Comparison of ENCODE assay signal across 8 cellular contexts in the genomic region with DNA sequence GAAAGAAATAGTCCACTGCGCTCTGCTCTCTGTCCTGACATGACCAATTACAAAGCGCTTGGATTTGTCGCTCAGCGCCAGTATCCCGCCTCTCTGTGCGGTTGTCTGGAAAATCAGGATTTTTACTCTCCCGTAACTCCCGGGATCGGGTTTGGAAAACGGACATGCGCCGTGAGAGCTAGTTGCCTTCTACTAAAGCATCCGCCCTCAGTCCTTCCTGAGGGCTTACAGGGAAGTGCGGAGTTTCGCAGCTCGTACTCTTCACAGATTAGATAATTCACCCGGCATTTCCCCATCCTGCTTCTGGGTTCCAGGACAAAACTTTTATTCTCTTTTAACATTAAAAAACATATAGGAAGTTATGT. TPM values are rescaled to one million over a fixed set of nuclear protein-coding genes. Genes with fewer than 3 reads are reported as not detected.
A peak's percentile ranks its signal among the peaks of the same experiment; 100 is the strongest.
DNase-seq lines count a peak whose midpoint lies in the region; ATAC-seq, FAIRE-seq and TF ChIP-seq lines count a peak whose summit lies in the region.

No MANE protein-coding gene starts in this region.

- no peak overlapping the region for H3K4me3 ChIP-seq in KMS-11 (IDR thresholded peaks at IDR 0.05; ENCODE audit: insufficient read depth, low read depth, low read length)
- peak overlapping the region; percentile 86 for H3K4me3 ChIP-seq in fibroblast of mammary gland (ENCODE audit: control insufficient read depth, low read depth, low read length)
- peak overlapping the region; percentile 99 for H3K4me3 ChIP-seq in naive thymus-derived CD4-positive, alpha-beta T cell (ENCODE audit: low read length)

- intact Hi-C loops in activated T-helper 1 cell treated with anti-CD3 and anti-CD28 coated beads, Interleukin-12 subunit alpha, Interleukin-12 subunit beta, Interleukin-2, Interleukin-4 antibody, amounts not matched to agents 30 ng/mL and 10 ng/mL and 1 ng/mL, durations not matched to agents 14 hours and 24 hours and 36 hours (cut with micrococcal nuclease), result loop anchor here (1.0 to 5.0 kb wide), 7 partner anchors 68 to 1458 kb away; a partner anchor contains a TSS
- intact Hi-C loops in naive thymus-derived CD4-positive, alpha-beta T cell (cut with micrococcal nuclease), result loop anchor here (1.0 to 5.0 kb wide), 8 partner anchors 13 to 1458 kb away; no protein-coding TSS in a partner anchor

- H4K20me1 ChIP-seq in KMS-11 (ENCODE audit: insufficient read depth), result no peaks in the 10 kb centered on the region

- CTCF ChIA-PET in naive thymus-derived CD4-positive, alpha-beta T cell (lab: Charles Lee), result interaction anchor here (1.2 to 2.3 kb wide), 2 partner anchors 8 to 9 kb away, joined by 3 to 7 read pairs; no protein-coding TSS in a partner anchor

- peak overlapping the region; percentile 94 for H3K4me3 Mint-ChIP-seq in activated T-helper 1 cell treated with anti-CD3 and anti-CD28 coated beads, Interleukin-12 subunit alpha, Interleukin-12 subunit beta, Interleukin-2, Interleukin-4 antibody, amounts not matched to agents 30 ng/mL and 10 ng/mL and 1 ng/mL, durations not matched to agents 14 hours and 24 hours and 36 hours
- peak overlapping the region; percentile 89 to 99 (median 96) for H3K4me3 Mint-ChIP-seq in naive thymus-derived CD4-positive, alpha-beta T cell
- H3K4me3 Mint-ChIP-seq in stimulated activated memory B cell treated with anti-CD40 and anti-IgM and Interleukin-4, amounts not matched to agents 10 μg/mL and 1 μg/mL and 100 μg/mL, for 72 hours, result peak overlapping the region; percentile 87

- no peaks in the 10 kb centered on the region for H3K27me3 Mint-ChIP-seq in activated T-helper 1 cell treated with anti-CD3 and anti-CD28 coated beads, Interleukin-12 subunit alpha, Interleukin-12 subunit beta, Interleukin-2, Interleukin-4 antibody, amounts not matched to agents 30 ng/mL and 10 ng/mL and 1 ng/mL, durations not matched to agents 14 hours and 24 hours and 36 hours (ENCODE audit: insufficient read depth)
- H3K27me3 Mint-ChIP-seq in naive thymus-derived CD4-positive, alpha-beta T cell, result no peaks in the 10 kb centered on the region
- H3K27me3 Mint-ChIP-seq in stimulated activated memory B cell treated with anti-CD40 and anti-IgM and Interleukin-4, amounts not matched to agents 10 μg/mL and 1 μg/mL and 100 μg/mL, for 72 hours, result no peaks in the 10 kb centered on the region

- DNase-seq in DMS53 treated with DMSO at 0.1 percent for 48 hours (lab: John Stamatoyannopoulos, UW; ENCODE audit: unreplicated experiment) (peak; percentile 97), RCC 7860 (ENCODE audit: low spot score) (peak; percentile 92), fibroblast of mammary gland (ENCODE audit: low read depth) (peak; percentile 99)
- peak; percentile 73 for DNase-seq in activated T-helper 1 cell treated with anti-CD3 and anti-CD28 coated beads, Interleukin-12 subunit alpha, Interleukin-12 subunit beta, Interleukin-2, Interleukin-4 antibody, amounts not matched to agents 30 ng/mL and 10 ng/mL and 1 ng/mL, durations not matched to agents 14 hours and 24 hours and 36 hours (ENCODE audit: low spot score)
- DNase-seq in naive thymus-derived CD4-positive, alpha-beta T cell, result peak; percentile 37 to 84 (median 79)

- H3K4me2 ChIP-seq in KMS-11, result peak overlapping the region; percentile 31; the same call in 1 of the 2 replicates

- no peaks in the 10 kb centered on the region for H3K9me3 ChIP-seq in naive thymus-derived CD4-positive, alpha-beta T cell (ENCODE audit: control insufficient read depth in 2 of 3, low read length in 3 of 3)

- H3K79me2 ChIP-seq in KMS-11 (ENCODE audit: insufficient read depth, low read depth), result peaks cover 14% of the 10 kb centered on the region; the same call in 1 of the 2 replicates

- no peaks in the 10 kb centered on the region for H3K27me3 ChIP-seq in KMS-11 (ENCODE audit: insufficient read depth, low read depth)
- H3K27me3 ChIP-seq in naive thymus-derived CD4-positive, alpha-beta T cell (ENCODE audit: control insufficient read depth in 2 of 2, insufficient read depth in 2 of 2, low read length in 2 of 2), result no peaks in the 10 kb centered on the region

- no peaks in the 10 kb centered on the region for H3K36me3 ChIP-seq in KMS-11 (ENCODE audit: insufficient read depth)
- H3K36me3 ChIP-seq in naive thymus-derived CD4-positive, alpha-beta T cell (ENCODE audit: control insufficient read depth in 2 of 3, insufficient read depth in 3 of 3, low read length in 3 of 3), result no peaks in the 10 kb centered on the region

- peak; percentile 75 for FAIRE-seq in RCC 7860 (lab: Jason Lieb, UNC)

- peaks cover 13% of the 10 kb centered on the region for H3K4me1 ChIP-seq in KMS-11 (ENCODE audit: low read depth, poor library complexity, severe bottlenecking)
- peaks cover 0 to 4% of the 10 kb centered on the region in 2 donors for H3K4me1 ChIP-seq in naive thymus-derived CD4-positive, alpha-beta T cell (ENCODE audit: control insufficient read depth in 2 of 2, insufficient read depth in 2 of 2, low read length in 2 of 2)

- no peaks in the 10 kb centered on the region for H3K9me3 Mint-ChIP-seq in activated T-helper 1 cell treated with anti-CD3 and anti-CD28 coated beads, Interleukin-12 subunit alpha, Interleukin-12 subunit beta, Interleukin-2, Interleukin-4 antibody, amounts not matched to agents 30 ng/mL and 10 ng/mL and 1 ng/mL, durations not matched to agents 14 hours and 24 hours and 36 hours
- no peaks in the 10 kb centered on the region for H3K9me3 Mint-ChIP-seq in naive thymus-derived CD4-positive, alpha-beta T cell
- no peaks in the 10 kb centered on the region for H3K9me3 Mint-ChIP-seq in stimulated activated memory B cell treated with anti-CD40 and anti-IgM and Interleukin-4, amounts not matched to agents 10 μg/mL and 1 μg/mL and 100 μg/mL, for 72 hours

- H3K4me1 Mint-ChIP-seq in activated T-helper 1 cell treated with anti-CD3 and anti-CD28 coated beads, Interleukin-12 subunit alpha, Interleukin-12 subunit beta, Interleukin-2, Interleukin-4 antibody, amounts not matched to agents 30 ng/mL and 10 ng/mL and 1 ng/mL, durations not matched to agents 14 hours and 24 hours and 36 hours (ENCODE audit: low read depth), result peaks cover 30% of the 10 kb centered on the region
- H3K4me1 Mint-ChIP-seq in naive thymus-derived CD4-positive, alpha-beta T cell, result peaks cover 31 to 64% (median 51%) of the 10 kb centered on the region in 7 donors
- peaks cover 40% of the 10 kb centered on the region for H3K4me1 Mint-ChIP-seq in stimulated activated memory B cell treated with anti-CD40 and anti-IgM and Interleukin-4, amounts not matched to agents 10 μg/mL and 1 μg/mL and 100 μg/mL, for 72 hours

- peak overlapping the region; percentile 97 for H3K27ac Mint-ChIP-seq in activated T-helper 1 cell treated with anti-CD3 and anti-CD28 coated beads, Interleukin-12 subunit alpha, Interleukin-12 subunit beta, Interleukin-2, Interleukin-4 antibody, amounts not matched to agents 30 ng/mL and 10 ng/mL and 1 ng/mL, durations not matched to agents 14 hours and 24 hours and 36 hours
- H3K27ac Mint-ChIP-seq in naive thymus-derived CD4-positive, alpha-beta T cell, result peak overlapping the region; percentile 90 to 99 (median 97)
- H3K27ac Mint-ChIP-seq in stimulated activated memory B cell treated with anti-CD40 and anti-IgM and Interleukin-4, amounts not matched to agents 10 μg/mL and 1 μg/mL and 100 μg/mL, for 72 hours, result peak overlapping the region; percentile 97

- H3K9ac ChIP-seq in KMS-11, result peak overlapping the region; percentile 94

- POLR2A ChIA-PET in naive thymus-derived CD4-positive, alpha-beta T cell (lab: Charles Lee), result interaction anchor here (0.7 to 1.7 kb wide), 9 partner anchors 9 to 400 kb away, joined by 3 to 9 read pairs (median 4); a partner anchor contains a TSS

- no peaks in the 10 kb centered on the region for H3K36me3 Mint-ChIP-seq in activated T-helper 1 cell treated with anti-CD3 and anti-CD28 coated beads, Interleukin-12 subunit alpha, Interleukin-12 subunit beta, Interleukin-2, Interleukin-4 antibody, amounts not matched to agents 30 ng/mL and 10 ng/mL and 1 ng/mL, durations not matched to agents 14 hours and 24 hours and 36 hours (ENCODE audit: low read depth)
- no peaks in the 10 kb centered on the region for H3K36me3 Mint-ChIP-seq in naive thymus-derived CD4-positive, alpha-beta T cell
- no peaks in the 10 kb centered on the region for H3K36me3 Mint-ChIP-seq in stimulated activated memory B cell treated with anti-CD40 and anti-IgM and Interleukin-4, amounts not matched to agents 10 μg/mL and 1 μg/mL and 100 μg/mL, for 72 hours

- TF ChIP-seq CTCF in KMS-11 (conservative IDR thresholded peaks at IDR 0.05; ENCODE audit: low read depth, low read length) (no peak), fibroblast of mammary gland (conservative IDR thresholded peaks at IDR 0.05; ENCODE audit: control insufficient read depth, insufficient read depth, low read depth, low read length) (no peak)

- ATAC-seq in GM21737 (IDR thresholded peaks at IDR 0.05; ENCODE audit: unreplicated experiment), result peak; percentile 32
- peak; percentile 74 for ATAC-seq in naive thymus-derived CD4-positive, alpha-beta T cell
- peak; percentile 74 for ATAC-seq in stimulated activated memory B cell treated with anti-CD40 and anti-IgM and Interleukin-4, amounts not matched to agents 10 μg/mL and 1 μg/mL and 100 μg/mL, for 72 hours

- peak overlapping the region; percentile 39 for H2AFZ ChIP-seq in KMS-11 (ENCODE audit: low read depth)

- H3K27ac ChIP-seq in KMS-11, result peak overlapping the region; percentile 89
- peak overlapping the region; percentile 82 for H3K27ac ChIP-seq in naive thymus-derived CD4-positive, alpha-beta T cell (ENCODE audit: low read depth, low read length)

RNA-seq across cellular contexts. Expression of a gene that starts 0.4 kb away (rescaled TPM):
- 6.7 and 7.5 TPM in 2 replicates for total RNA-seq in activated T-helper 1 cell treated with anti-CD3 and anti-CD28 coated beads, Interleukin-12 subunit alpha, Interleukin-12 subunit beta, Interleukin-2, Interleukin-4 antibody, amounts not matched to agents 30 ng/mL and 10 ng/mL and 1 ng/mL, durations not matched to agents 14 hours and 24 hours and 36 hours
- total RNA-seq in naive thymus-derived CD4-positive, alpha-beta T cell, result 10 to 100 TPM in 2 of 5 experiments, 1 to 10 TPM in 3; 4.5 to 16.5 (median 9.8) TPM
- 10 to 100 TPM; 36.4 to 38.6 TPM for polyA plus RNA-seq in naive thymus-derived CD4-positive, alpha-beta T cell

RNA-seq across cellular contexts. Expression of a gene that starts 0.7 kb away (rescaled TPM):
- total RNA-seq in activated T-helper 1 cell treated with anti-CD3 and anti-CD28 coated beads, Interleukin-12 subunit alpha, Interleukin-12 subunit beta, Interleukin-2, Interleukin-4 antibody, amounts not matched to agents 30 ng/mL and 10 ng/mL and 1 ng/mL, durations not matched to agents 14 hours and 24 hours and 36 hours, result 5.0 and 5.8 TPM in 2 replicates
- total RNA-seq in naive thymus-derived CD4-positive, alpha-beta T cell, result 1 to 10 TPM; 4.2 to 8.2 (median 6.5) TPM
- 1 to 10 TPM; 1.6 to 2.2 TPM for polyA plus RNA-seq in naive thymus-derived CD4-positive, alpha-beta T cell
